ENCODE assay signal across 13 cellular contexts in the genomic region with DNA sequence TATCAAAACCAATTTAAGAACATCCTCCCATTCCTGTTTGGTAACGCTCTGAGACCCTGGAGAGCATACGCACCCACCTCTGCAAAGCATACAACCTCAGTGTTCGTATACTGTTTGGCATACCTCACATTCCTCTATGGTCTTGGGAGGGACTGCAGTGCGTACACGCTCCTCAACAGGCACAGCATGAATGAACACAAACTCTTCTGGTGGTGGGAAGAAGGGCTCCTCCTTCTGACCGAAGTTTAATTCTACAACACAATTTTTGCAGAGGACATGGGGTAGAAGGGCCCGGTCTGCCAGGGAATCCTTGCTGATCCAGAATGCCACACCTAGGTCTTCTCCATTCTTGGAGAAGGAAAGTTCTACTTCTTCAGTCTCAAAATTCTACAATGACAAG. TPM values are rescaled to one million over a fixed set of nuclear protein-coding genes. Genes with fewer than 3 reads are reported as not detected.
DNase-seq lines count a peak whose midpoint lies in the region; ATAC-seq and TF ChIP-seq lines count a peak whose summit lies in the region.
"Had no signal": no experiment of that assay in that cellular context is flagged by ENCODE, and none has a peak within 500 bp of the region (broad histone marks: within the 10 kb centered on the region; RNA-seq: fewer than 3 reads in every experiment).

No MANE protein-coding gene starts in this region.

- H3K4me3 ChIP-seq in choroid plexus epithelial cell (ENCODE audit: low read depth, low read length), result no peak overlapping the region
- H3K4me3 ChIP-seq: body of pancreas had no signal

- DNase-seq in SIG-M5 treated with dmso at 0.1 percent for 504 hours (lab: John Stamatoyannopoulos, UW; ENCODE audit: unreplicated experiment), result peak; percentile 46
- DNase-seq in SIG-M5 (lab: John Stamatoyannopoulos, UW), result no peak
- peak; percentile 41 for DNase-seq in MV-4-11 (lab: John Stamatoyannopoulos, UW)
- peak; percentile 84 for DNase-seq in choroid plexus epithelial cell (ENCODE audit: low read depth)
- DNase-seq in neural crest cell (ENCODE audit: low read depth, low spot score), result no peak
- no peak for DNase-seq in T-helper 9 cell
- DNase-seq: ACHN; activated CD4-positive, CD25-positive, alpha-beta regulatory T cell treated with anti-CD3 and anti-CD28 coated beads, Interleukin-2, amount 50 U/mL, for 72 hours; body of pancreas; naive B cell; NCI-H1048 had no signal

- H3K27me3 Mint-ChIP-seq in neural crest cell (ENCODE audit: low read depth), result no peaks in the 10 kb centered on the region
- H3K27me3 Mint-ChIP-seq: naive B cell had no signal

- ATAC-seq in HG02623 (IDR thresholded peaks at IDR 0.05; ENCODE audit: unreplicated experiment) (no peak), GM18867 (IDR thresholded peaks at IDR 0.05; ENCODE audit: unreplicated experiment) (no peak)
- ATAC-seq: body of pancreas had no signal

- peak overlapping the region; percentile 75 for H3K4me3 Mint-ChIP-seq in neural crest cell

- peaks cover 45% of the 10 kb centered on the region for H3K4me1 Mint-ChIP-seq in neural crest cell

- TF ChIP-seq CTCF in choroid plexus epithelial cell (conservative IDR thresholded peaks at IDR 0.05; ENCODE audit: low read depth, low read length) (peak; percentile 52), neural crest cell (conservative IDR thresholded peaks at IDR 0.05) (no peak)

- H3K9me3 Mint-ChIP-seq in neural crest cell, result no peaks in the 10 kb centered on the region
- H3K9me3 Mint-ChIP-seq: naive B cell had no signal

- no peak overlapping the region for H3K27ac Mint-ChIP-seq in neural crest cell (ENCODE audit: unreplicated experiment)

- peaks cover 50% of the 10 kb centered on the region for H3K36me3 Mint-ChIP-seq in neural crest cell (ENCODE audit: low read depth)

RNA-seq across cellular contexts. Expression of a gene that starts 5.3 kb away (rescaled TPM):
- 79.6 and 80.7 TPM in 2 replicates for total RNA-seq in neural crest cell

RNA-seq across cellular contexts. Expression of a gene that starts 6.3 kb away (rescaled TPM):
- total RNA-seq in neural crest cell, result 44.7 and 49.2 TPM in 2 replicates

RNA-seq across cellular contexts. Expression of a gene that starts 14.5 kb away (rescaled TPM):
- 11.3 and 12.9 TPM in 2 replicates for total RNA-seq in neural crest cell

RNA-seq across cellular contexts. Expression of a gene that starts 14.8 kb away (rescaled TPM):
- total RNA-seq in neural crest cell, result 106 and 111 TPM in 2 replicates

RNA-seq across cellular contexts. Expression of a gene that starts 32.0 kb away (rescaled TPM):
- total RNA-seq in neural crest cell, result 11.5 and 16.1 TPM in 2 replicates

Comparison
In these comparisons a context has a peak if more than half of its experiments do, and no peak if none do; other contexts are left out.
1. DNase-seq: peak in SIG-M5 treated with dmso at 0.1 percent for 504 hours (single experiment), MV-4-11 (single experiment) and choroid plexus epithelial cell (single experiment); none in SIG-M5 (single experiment), neural crest cell (single experiment) and T-helper 9 cell (single experiment).